ENCODE assay signal across 8 cellular contexts in the genomic region with DNA sequence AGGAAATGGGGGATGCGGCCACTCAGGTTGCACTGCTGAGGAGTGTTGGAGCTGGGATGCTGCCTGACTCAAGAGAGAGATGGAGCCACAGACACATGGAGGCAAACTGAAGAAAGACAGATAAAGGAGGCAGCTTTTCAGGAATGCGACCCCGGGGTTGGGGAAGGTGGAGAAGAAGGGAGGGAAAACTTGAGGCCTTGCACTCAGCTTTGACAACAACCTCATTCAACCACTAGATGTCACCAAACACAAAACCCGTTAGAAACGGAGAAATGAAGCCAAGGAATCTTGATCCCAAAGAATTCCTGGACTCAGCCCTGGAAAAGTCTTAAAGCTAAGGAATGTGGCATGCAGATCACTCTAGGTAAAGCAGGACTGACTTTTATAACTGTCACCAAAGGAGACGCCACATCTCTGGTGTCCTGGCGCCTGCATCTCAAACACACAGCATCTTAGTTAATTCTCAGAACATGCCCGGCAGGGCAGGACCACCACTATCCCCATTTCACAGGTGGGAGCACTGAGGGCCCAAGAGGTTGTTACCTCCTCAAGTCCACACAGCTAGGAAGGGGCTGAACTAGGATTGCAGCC. TPM values are rescaled to one million over a fixed set of nuclear protein-coding genes. Genes with fewer than 3 reads are reported as not detected.
A peak's percentile ranks its signal among the peaks of the same experiment; 100 is the strongest.
DNase-seq lines count a peak whose midpoint lies in the region; ATAC-seq and TF ChIP-seq lines count a peak whose summit lies in the region.

No MANE protein-coding gene starts in this region.

- H4K20me1 ChIP-seq in Karpas-422 (ENCODE audit: insufficient read depth, low read depth, low read length) = no peaks in the 10 kb centered on the region

- intact Hi-C loops in thyroid gland (cut with DNase I) = loop anchor here (2.0 to 5.0 kb wide), 2 partner anchors 165 to 181 kb away; no protein-coding TSS in a partner anchor

- H3K9me2 ChIP-seq in Karpas-422 (replicated peaks; ENCODE audit: insufficient read depth, low read length) = no peaks in the 10 kb centered on the region

- H2AFZ ChIP-seq in Karpas-422 (ENCODE audit: low read length) = no peak overlapping the region

- no peaks in the 10 kb centered on the region for H3K79me2 ChIP-seq in Karpas-422 (ENCODE audit: low read length)

- peak; percentile 25 to 80 (median 56) for TF ChIP-seq CTCF in thyroid gland (IDR thresholded peaks at IDR 0.05)

- in situ Hi-C loops in G401 (cut with HindIII; ENCODE audit: low sequenced_read_pairs) = no loop called here

- no peak for TF ChIP-seq POLR2A in thyroid gland (IDR thresholded peaks at IDR 0.05)

- no peak overlapping the region for H3K27ac ChIP-seq in Karpas-422 (ENCODE audit: low read length)
- no peak overlapping the region for H3K27ac ChIP-seq in thyroid gland

- DNase-seq in G401 (ENCODE audit: low spot score) = peak; percentile 43
- peak; percentile 48 for DNase-seq in Karpas-422
- peak; percentile 89 for DNase-seq in astrocyte of the hippocampus (ENCODE audit: low read depth, low spot score)
- DNase-seq in iPS-NIHi7 (ENCODE audit: extremely low spot score) = peak; percentile 82
- peak in 1 of 2 donors; percentile 4 for DNase-seq in thyroid gland
- DNase-seq in activated naive CD4-positive, alpha-beta T cell treated with anti-CD3 and anti-CD28 coated beads, Interleukin-2, amount 50 U/mL, for 16 hours = no peak
- no peak for DNase-seq in DMS79 treated with DMSO at 0.1 percent for 48 hours (lab: John Stamatoyannopoulos, UW)

- no peaks in the 10 kb centered on the region for H3K36me3 ChIP-seq in Karpas-422 (ENCODE audit: insufficient read depth, low read length)
- H3K36me3 ChIP-seq in thyroid gland = no peaks in the 10 kb centered on the region

- no peaks in the 10 kb centered on the region for H3K9me3 ChIP-seq in Karpas-422 (ENCODE audit: low read length)
- H3K9me3 ChIP-seq in thyroid gland = no peaks in the 10 kb centered on the region

- H3K4me3 ChIP-seq in Karpas-422 (ENCODE audit: low read length) = no peak overlapping the region
- no peak overlapping the region for H3K4me3 ChIP-seq in thyroid gland (replicated peaks in 1 of 3)

- H3K4me1 ChIP-seq in Karpas-422 (ENCODE audit: low read length) = no peaks in the 10 kb centered on the region
- H3K4me1 ChIP-seq in thyroid gland = peaks cover 0 to 16% of the 10 kb centered on the region in 2 donors

- ATAC-seq in HG03095 (IDR thresholded peaks at IDR 0.05; ENCODE audit: unreplicated experiment) = no peak

- H3K9ac ChIP-seq in Karpas-422 (ENCODE audit: low read length) = no peak overlapping the region

- no peak overlapping the region for H3K4me2 ChIP-seq in Karpas-422 (ENCODE audit: low read depth, low read length, poor library complexity, severe bottlenecking)

- H3K27me3 ChIP-seq in Karpas-422 (ENCODE audit: low read length) (no peaks in the 10 kb centered on the region), thyroid gland (no peaks in the 10 kb centered on the region)

- 45 to 52% methylated on average over 8 of the region's 8 CpGs for WGBS in thyroid gland, 2 donors

RNA-seq across cellular contexts. Expression of a gene that starts 59.6 kb away (rescaled TPM):
- 11.3 and 26.1 TPM in 2 replicates for total RNA-seq in G401 (2014; rRNA removed; shearing (Covaris generic))
- not detected in 2 replicates for total RNA-seq in Karpas-422 (2014; rRNA removed; shearing (Covaris generic); ENCODE audit: low replicate concordance)
- 10 to 100 TPM; 13.9 to 64.6 (median 25.6) TPM for total RNA-seq in thyroid gland

Comparison
In these comparisons a context has a peak if more than half of its experiments do, and no peak if none do; other contexts are left out.
1. DNase-seq: peak in G401 (single experiment), Karpas-422 (single experiment), astrocyte of the hippocampus (single experiment) and iPS-NIHi7 (single experiment); none in activated naive CD4-positive, alpha-beta T cell treated with anti-CD3 and anti-CD28 coated beads, Interleukin-2, amount 50 U/mL, for 16 hours (single experiment) and DMS79 treated with DMSO at 0.1 percent for 48 hours (single experiment).
2. RNA of a gene that starts 59.6 kb away (total RNA-seq): 13.9 to 64.6 TPM in thyroid gland and 11.3 to 26.1 TPM in G401; not detected in Karpas-422; every median in the first group is over 10 times any median in the second.